8 cellular contexts compared by ENCODE assay signal in genomic region chr2:96800762-96801463, GRCh38. TPM values are rescaled to one million over a fixed set of nuclear protein-coding genes. Genes with fewer than 3 reads are reported as not detected.
A peak's percentile ranks its signal among the peaks of the same experiment; 100 is the strongest.
DNase-seq lines count a peak whose midpoint lies in the region; ATAC-seq, FAIRE-seq and TF ChIP-seq lines count a peak whose summit lies in the region.

No MANE protein-coding gene starts in this region.

- H3K9ac ChIP-seq in BLaER1 = peak overlapping the region; percentile 42; the same call in 1 of the 2 replicates

- H3K4me1 ChIP-seq in BLaER1 (peaks cover 24% of the 10 kb centered on the region), pancreas (no peaks in the 10 kb centered on the region), upper lobe of right lung (no peaks in the 10 kb centered on the region)

- no peak overlapping the region for H3K4me3 ChIP-seq in BLaER1
- no peak overlapping the region for H3K4me3 ChIP-seq in pancreas
- no peak overlapping the region for H3K4me3 ChIP-seq in upper lobe of right lung

- H3K9me3 ChIP-seq in BLaER1 (no peaks in the 10 kb centered on the region; the same call in 1 of the 2 replicates), pancreas (no peaks in the 10 kb centered on the region), upper lobe of right lung (no peaks in the 10 kb centered on the region)

- TF ChIP-seq CTCF in pancreas (IDR thresholded peaks at IDR 0.05) (peak; percentile 72 to 86 (median 84)), upper lobe of right lung (IDR thresholded peaks at IDR 0.05) (peak; percentile 88)

- H3K27me3 ChIP-seq in BLaER1 (no peaks in the 10 kb centered on the region), pancreas (no peaks in the 10 kb centered on the region), upper lobe of right lung (no peaks in the 10 kb centered on the region)

- ATAC-seq in GM18873 (IDR thresholded peaks at IDR 0.05; ENCODE audit: low FRiP score, unreplicated experiment) (peak; percentile 71), HG03378 (IDR thresholded peaks at IDR 0.05; ENCODE audit: unreplicated experiment) (peak; percentile 47), pancreas (peak; percentile 94 to 100 (median 99)), upper lobe of right lung (peak; percentile 94)

- H3K27ac ChIP-seq in BLaER1 (peak overlapping the region; percentile 54), pancreas (no peak overlapping the region), upper lobe of right lung (no peak overlapping the region)

- intact Hi-C loops in pancreas (cut with DNase I) = loop anchor here in 1 of 3 donors (10.0 kb wide), 1 partner anchor 196 kb away; no protein-coding TSS in a partner anchor
- intact Hi-C loops in upper lobe of right lung (cut with DNase I) = no loop called here

- peaks cover 68% of the 10 kb centered on the region for H3K36me3 ChIP-seq in BLaER1
- no peaks in the 10 kb centered on the region for H3K36me3 ChIP-seq in pancreas
- H3K36me3 ChIP-seq in upper lobe of right lung = peaks cover 17% of the 10 kb centered on the region

- DNase-seq in RKO (ENCODE audit: low spot score) = peak; percentile 21
- peak; percentile 63 for DNase-seq in activated effector memory CD4-positive, alpha-beta T cell treated with Interleukin-2 at 50 U/mL for 16 hours
- peak; percentile 73 to 82 for DNase-seq in frontal cortex (ENCODE audit: low spot score in 2 of 2)
- peak; percentile 65 to 94 (median 81) for DNase-seq in pancreas
- peak; percentile 87 for DNase-seq in upper lobe of right lung

- H4K20me1 ChIP-seq in BLaER1 = no peaks in the 10 kb centered on the region

- no peak for FAIRE-seq in frontal cortex (lab: Jason Lieb, UNC)
- no peak for FAIRE-seq in pancreas (lab: Jason Lieb, UNC)

- 33 to 34% methylated on average over 17 of the region's 17 CpGs for WGBS in pancreas, 2 donors

- peak overlapping the region; percentile 71 for H3K4me2 ChIP-seq in BLaER1

RNA-seq across cellular contexts. Expression of gene CNNM3, which starts 15.2 kb away (rescaled TPM):
- total RNA-seq in frontal cortex = 11.8 TPM
- total RNA-seq in pancreas = 10 to 100 TPM; 16.8 to 35.1 (median 26.0) TPM
- 10 to 100 TPM; 13.6 to 15.6 TPM for polyA plus RNA-seq in pancreas
- 34.1 TPM for total RNA-seq in upper lobe of right lung

RNA-seq across cellular contexts. Expression of gene CNNM4, which starts 40.2 kb away (rescaled TPM):
- total RNA-seq in frontal cortex (5.3 TPM), pancreas (1 to 10 TPM; 4.8 to 6.9 (median 5.8) TPM), upper lobe of right lung (15.0 TPM)
- 1 to 10 TPM; 3.3 to 5.6 TPM for polyA plus RNA-seq in pancreas

RNA-seq across cellular contexts. Expression of gene ANKRD23, which starts 42.9 kb away (rescaled TPM):
- 4.1 TPM for total RNA-seq in frontal cortex
- 1 to 10 TPM in 5 of 6 donors, under 1 TPM in 1; 0.95 to 3.2 (median 2.4) TPM for total RNA-seq in pancreas
- 10 to 100 TPM in 1 of 2 donors, 1 to 10 TPM in 1; 8.2 to 10.9 TPM for polyA plus RNA-seq in pancreas
- total RNA-seq in upper lobe of right lung = 1.7 TPM

RNA-seq across cellular contexts. Expression of gene ANKRD39, which starts 56.9 kb away (rescaled TPM):
- total RNA-seq in frontal cortex (5.7 TPM), pancreas (1 to 10 TPM; 4.7 to 8.9 (median 5.7) TPM), upper lobe of right lung (8.6 TPM)
- 10 to 100 TPM; 13.2 to 14.9 TPM for polyA plus RNA-seq in pancreas

Comparison
In these comparisons a context has a peak if more than half of its experiments do, and no peak if none do; other contexts are left out.
1. ATAC-seq: peak in every context shown above with its lines; median percentile 99 in pancreas; 94 in upper lobe of right lung; 71 in GM18873; 47 in HG03378.
2. DNase-seq: peak in every context shown above with its lines; median percentile 87 in upper lobe of right lung; 81 in pancreas; 78 in frontal cortex; 63 in activated effector memory CD4-positive, alpha-beta T cell treated with Interleukin-2 at 50 U/mL for 16 hours; 21 in RKO.